28 cellular contexts compared by ENCODE assay signal in genomic region chr1:56441586-56441985, GRCh38.
"Had no signal": no experiment of that assay in that cellular context is flagged by ENCODE, and none has a peak within 500 bp of the region (broad histone marks: within the 10 kb centered on the region; RNA-seq: fewer than 3 reads in every experiment).

No MANE protein-coding gene starts in this region.

- H3K9me3 Mint-ChIP-seq: activated CD4-positive, alpha-beta T cell treated with anti-CD3 and anti-CD28 coated beads, Interleukin-2, amount 10 ng/mL, durations not matched to agents 24 days and 14 days; activated naive CD4-positive, alpha-beta T cell treated with anti-CD3 and anti-CD28 coated beads, Interleukin-2, amount 10 ng/mL, durations not matched to agents 7 days and 5 days; activated naive CD4-positive, alpha-beta T cell treated with anti-CD3 and anti-CD28 coated beads, Interleukin-2, amount 50 U/mL, for 72 hours; activated naive CD8-positive, alpha-beta T cell treated with anti-CD3 and anti-CD28 coated beads, Interleukin-2, amount 10 ng/mL, durations not matched to agents 7 days and 5 days; activated T-cell treated with anti-CD3 and anti-CD28 coated beads, Interleukin-2, amount 50 U/mL, for 24 hours; activated T-cell treated with anti-CD3 and anti-CD28 coated beads, Interleukin-2, amount 50 U/mL, for 72 hours; brain; endodermal cell had no signal

- H3K9me3 ChIP-seq: ascending aorta, breast epithelium, colonic mucosa, heart left ventricle had no signal

- H3K27ac ChIP-seq: ascending aorta, breast epithelium, cardiac muscle cell, colonic mucosa, heart left ventricle had no signal

- H3K36me3 ChIP-seq: ascending aorta, breast epithelium, cardiac muscle cell, colonic mucosa, heart left ventricle had no signal

- ATAC-seq: activated CD4-positive, alpha-beta T cell treated with anti-CD3 and anti-CD28 coated beads for 36 hours; activated naive CD4-positive, alpha-beta T cell treated with anti-CD3 and anti-CD28 coated beads, Interleukin-2, amount 50 U/mL, for 72 hours; activated T-cell treated with anti-CD3 and anti-CD28 coated beads, Interleukin-2, amount 50 U/mL, for 72 hours; esophagus mucosa; heart left ventricle had no signal

- H3K27ac Mint-ChIP-seq: activated CD4-positive, alpha-beta memory T cell treated with anti-CD3 and anti-CD28 coated beads, Interleukin-2, amount 10 ng/mL, durations not matched to agents 7 days and 5 days; activated CD4-positive, alpha-beta T cell treated with anti-CD3 and anti-CD28 coated beads for 36 hours; activated CD4-positive, alpha-beta T cell treated with anti-CD3 and anti-CD28 coated beads, Interleukin-2, amount 10 ng/mL, durations not matched to agents 24 days and 14 days; activated naive CD4-positive, alpha-beta T cell treated with anti-CD3 and anti-CD28 coated beads, Interleukin-2, amount 10 ng/mL, durations not matched to agents 7 days and 5 days; activated naive CD4-positive, alpha-beta T cell treated with anti-CD3 and anti-CD28 coated beads, Interleukin-2, amount 50 U/mL, for 72 hours; activated naive CD8-positive, alpha-beta T cell treated with anti-CD3 and anti-CD28 coated beads, Interleukin-2, amount 10 ng/mL, durations not matched to agents 7 days and 5 days; activated T-cell treated with anti-CD3 and anti-CD28 coated beads, Interleukin-2, amount 50 U/mL, for 24 hours; activated T-cell treated with anti-CD3 and anti-CD28 coated beads, Interleukin-2, amount 50 U/mL, for 72 hours; endodermal cell had no signal

- DNase-seq: activated CD4-positive, alpha-beta memory T cell treated with anti-CD3 and anti-CD28 coated beads, Interleukin-2, amount 10 ng/mL, durations not matched to agents 7 days and 5 days; activated CD4-positive, alpha-beta T cell treated with anti-CD3 and anti-CD28 coated beads for 36 hours; activated CD4-positive, alpha-beta T cell treated with anti-CD3 and anti-CD28 coated beads, Interleukin-2, amount 10 ng/mL, durations not matched to agents 24 days and 14 days; activated CD4-positive, CD25-positive, alpha-beta regulatory T cell; activated CD4-positive, CD25-positive, alpha-beta regulatory T cell treated with anti-CD3 and anti-CD28 coated beads, Interleukin-2, amount 50 U/mL, for 72 hours; activated CD8-positive, alpha-beta memory T cell treated with anti-CD3 and anti-CD28 coated beads, Interleukin-2, amount 50 U/mL, for 48 hours; activated gamma-delta T cell; activated naive CD4-positive, alpha-beta T cell; activated naive CD4-positive, alpha-beta T cell treated with anti-CD3 and anti-CD28 coated beads, Interleukin-2, amount 10 ng/mL, durations not matched to agents 7 days and 5 days; activated naive CD8-positive, alpha-beta T cell treated with anti-CD3 and anti-CD28 coated beads, Interleukin-2, amount 10 ng/mL, durations not matched to agents 7 days and 5 days; activated T-cell treated with anti-CD3 and anti-CD28 coated beads for 4 hours; activated T-cell treated with anti-CD3 and anti-CD28 coated beads, Interleukin-2, amount 50 U/mL, for 24 hours; activated T-cell treated with anti-CD3 and anti-CD28 coated beads, Interleukin-2, amount 50 U/mL, for 72 hours; central memory CD4-positive, alpha-beta T cell; cerebellar nuclear complex; colonic mucosa; dorsolateral prefrontal cortex; effector memory CD4-positive, alpha-beta T cell; endodermal cell; foreskin fibroblast; heart left ventricle; T-helper 2 cell had no signal

- H3K36me3 Mint-ChIP-seq: activated naive CD4-positive, alpha-beta T cell treated with anti-CD3 and anti-CD28 coated beads, Interleukin-2, amount 10 ng/mL, durations not matched to agents 7 days and 5 days; activated naive CD4-positive, alpha-beta T cell treated with anti-CD3 and anti-CD28 coated beads, Interleukin-2, amount 50 U/mL, for 72 hours; activated naive CD8-positive, alpha-beta T cell treated with anti-CD3 and anti-CD28 coated beads, Interleukin-2, amount 10 ng/mL, durations not matched to agents 7 days and 5 days; brain had no signal

- H3K27me3 ChIP-seq: ascending aorta, breast epithelium, cardiac muscle cell, colonic mucosa, dorsolateral prefrontal cortex, heart left ventricle had no signal

- H3K4me3 Mint-ChIP-seq: activated CD4-positive, alpha-beta memory T cell treated with anti-CD3 and anti-CD28 coated beads, Interleukin-2, amount 10 ng/mL, durations not matched to agents 7 days and 5 days; activated CD4-positive, alpha-beta T cell treated with anti-CD3 and anti-CD28 coated beads for 36 hours; activated CD4-positive, alpha-beta T cell treated with anti-CD3 and anti-CD28 coated beads, Interleukin-2, amount 10 ng/mL, durations not matched to agents 24 days and 14 days; activated naive CD4-positive, alpha-beta T cell treated with anti-CD3 and anti-CD28 coated beads, Interleukin-2, amount 10 ng/mL, durations not matched to agents 7 days and 5 days; activated naive CD8-positive, alpha-beta T cell treated with anti-CD3 and anti-CD28 coated beads, Interleukin-2, amount 10 ng/mL, durations not matched to agents 7 days and 5 days; activated T-cell treated with anti-CD3 and anti-CD28 coated beads, Interleukin-2, amount 50 U/mL, for 24 hours; activated T-cell treated with anti-CD3 and anti-CD28 coated beads, Interleukin-2, amount 50 U/mL, for 72 hours; brain; endodermal cell had no signal

- H3K4me1 Mint-ChIP-seq: activated CD4-positive, alpha-beta memory T cell treated with anti-CD3 and anti-CD28 coated beads, Interleukin-2, amount 10 ng/mL, durations not matched to agents 7 days and 5 days; activated CD4-positive, alpha-beta T cell treated with anti-CD3 and anti-CD28 coated beads for 36 hours; activated CD4-positive, alpha-beta T cell treated with anti-CD3 and anti-CD28 coated beads, Interleukin-2, amount 10 ng/mL, durations not matched to agents 24 days and 14 days; activated naive CD4-positive, alpha-beta T cell treated with anti-CD3 and anti-CD28 coated beads, Interleukin-2, amount 10 ng/mL, durations not matched to agents 7 days and 5 days; activated naive CD8-positive, alpha-beta T cell treated with anti-CD3 and anti-CD28 coated beads, Interleukin-2, amount 10 ng/mL, durations not matched to agents 7 days and 5 days had no signal

- H3K4me1 ChIP-seq: colonic mucosa had no signal

- H3K27me3 Mint-ChIP-seq: activated CD4-positive, alpha-beta memory T cell treated with anti-CD3 and anti-CD28 coated beads, Interleukin-2, amount 10 ng/mL, durations not matched to agents 7 days and 5 days; activated CD4-positive, alpha-beta T cell treated with anti-CD3 and anti-CD28 coated beads for 36 hours; activated CD4-positive, alpha-beta T cell treated with anti-CD3 and anti-CD28 coated beads, Interleukin-2, amount 10 ng/mL, durations not matched to agents 24 days and 14 days; activated naive CD4-positive, alpha-beta T cell treated with anti-CD3 and anti-CD28 coated beads, Interleukin-2, amount 10 ng/mL, durations not matched to agents 7 days and 5 days; activated naive CD8-positive, alpha-beta T cell treated with anti-CD3 and anti-CD28 coated beads, Interleukin-2, amount 10 ng/mL, durations not matched to agents 7 days and 5 days; activated T-cell treated with anti-CD3 and anti-CD28 coated beads, Interleukin-2, amount 50 U/mL, for 24 hours; brain had no signal

- H3K4me3 ChIP-seq: ascending aorta, breast epithelium, cardiac muscle cell, colonic mucosa, dorsolateral prefrontal cortex, heart left ventricle had no signal
